Comparison of ENCODE assay signal across 24 cellular contexts in genomic region chr4:36624030-36624429, GRCh38.
"Had no signal": no experiment of that assay in that cellular context is flagged by ENCODE, and none has a peak within 500 bp of the region (broad histone marks: within the 10 kb centered on the region; RNA-seq: fewer than 3 reads in every experiment).

No MANE protein-coding gene starts in this region.

- H3K27me3 ChIP-seq: colonic mucosa, gastrocnemius medialis, heart right ventricle, left lung had no signal

- H3K27ac ChIP-seq: colonic mucosa, epithelial cell of prostate, gastrocnemius medialis, heart right ventricle, left lung, lower lobe of right lung had no signal

- H3K4me3 ChIP-seq: colonic mucosa, gastrocnemius medialis, heart right ventricle, left lung, lower lobe of right lung, mucosa of descending colon had no signal

- ATAC-seq: effector memory CD8-positive, alpha-beta T cell; esophagus mucosa; gastrocnemius medialis; heart right ventricle; left cardiac atrium; left lung; left ventricle myocardium superior; lower lobe of right lung; mucosa of descending colon had no signal

- FAIRE-seq: endometrium, islet of Langerhans, keratinocyte had no signal

- H3K36me3 ChIP-seq: colonic mucosa, gastrocnemius medialis, heart right ventricle, left lung, lower lobe of right lung had no signal

- H3K4me1 ChIP-seq: colonic mucosa, gastrocnemius medialis, heart right ventricle, left lung, lower lobe of right lung had no signal

- DNase-seq: colonic mucosa; cortex of kidney; effector CD8-positive, alpha-beta T cell; effector memory CD8-positive, alpha-beta T cell; endodermal cell; erythroblast; foreskin melanocyte; gastrocnemius medialis; glutamatergic neuron; head of caudate nucleus; heart right ventricle; hippocampal formation; left cardiac atrium; left lung; left ventricle myocardium superior; lower lobe of right lung; mesenchymal stem cell; mucosa of descending colon; naive B cell had no signal

- H3K9me3 ChIP-seq: colonic mucosa, gastrocnemius medialis, heart right ventricle, left lung, lower lobe of right lung, mucosa of descending colon had no signal
